In the genomic region with DNA sequence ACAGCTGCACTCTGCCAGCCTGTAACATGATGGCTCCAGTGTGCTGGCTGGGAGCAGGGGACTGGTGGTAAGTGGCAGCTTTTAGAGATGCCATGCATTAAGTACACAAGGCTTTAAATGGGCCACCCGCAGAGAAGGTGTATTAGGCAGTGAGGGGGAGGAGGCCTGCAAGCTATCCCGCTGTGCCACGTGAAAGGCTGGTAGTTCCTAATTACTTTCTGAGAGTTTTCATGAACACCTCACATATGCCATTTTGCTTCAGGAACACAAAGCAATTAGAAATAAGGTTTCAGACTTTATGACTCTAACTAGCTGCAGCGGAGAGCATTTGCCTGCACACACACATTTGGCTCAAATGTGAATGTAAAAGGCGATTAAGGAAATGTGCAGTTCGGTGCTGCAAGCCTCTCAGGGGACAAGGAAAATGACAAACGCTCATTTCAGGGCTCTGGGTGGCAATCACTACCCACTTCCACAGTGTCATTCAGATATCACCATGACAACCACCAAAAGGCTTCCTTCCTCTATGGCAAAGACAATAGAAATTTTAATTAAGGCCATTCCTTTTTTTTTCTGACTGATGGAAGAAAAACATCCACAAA, we compare ENCODE assay signal across 12 cellular contexts.
DNase-seq lines count a peak whose midpoint lies in the region; ATAC-seq and TF ChIP-seq lines count a peak whose summit lies in the region.
"Had no signal": no experiment of that assay in that cellular context is flagged by ENCODE, and none has a peak within 500 bp of the region (broad histone marks: within the 10 kb centered on the region; RNA-seq: fewer than 3 reads in every experiment).

No MANE protein-coding gene starts in this region.

- H3K36me3 Mint-ChIP-seq in glutamatergic neuron (ENCODE audit: unreplicated experiment), result no peaks in the 10 kb centered on the region

- H3K36me3 ChIP-seq in uterus, result no peaks in the 10 kb centered on the region

- no peak for TF ChIP-seq POLR2A in uterus (IDR thresholded peaks at IDR 0.05)

- no peak overlapping the region for H3K4me3 ChIP-seq in uterus

- H3K9me3 Mint-ChIP-seq in glutamatergic neuron (ENCODE audit: unreplicated experiment), result no peaks in the 10 kb centered on the region

- peak overlapping the region; percentile 21 for H3K4me3 Mint-ChIP-seq in glutamatergic neuron (ENCODE audit: unreplicated experiment)
- H3K4me3 Mint-ChIP-seq: T-helper 17 cell had no signal

- H3K9me3 ChIP-seq in uterus, result no peaks in the 10 kb centered on the region

- peaks cover 8% of the 10 kb centered on the region for H3K4me1 Mint-ChIP-seq in glutamatergic neuron (ENCODE audit: low read depth, unreplicated experiment)

- peaks cover 3% of the 10 kb centered on the region for H3K27me3 Mint-ChIP-seq in glutamatergic neuron (ENCODE audit: unreplicated experiment)
- H3K27me3 Mint-ChIP-seq: T-helper 17 cell had no signal

- H3K4me1 ChIP-seq in uterus, result no peaks in the 10 kb centered on the region

- in situ Hi-C loops in KBM-7 (cut with MboI; ENCODE audit: low pct_unique_long_range_greater_than_20kb, low sequenced_read_pairs), result no loop called here

- H3K27ac Mint-ChIP-seq in glutamatergic neuron (ENCODE audit: unreplicated experiment), result no peak overlapping the region
- H3K27ac Mint-ChIP-seq: T-helper 17 cell had no signal

- no peak overlapping the region for H3K27ac ChIP-seq in uterus

- no peak for TF ChIP-seq CTCF in glutamatergic neuron (IDR thresholded peaks at IDR 0.05; ENCODE audit: partially characterized antibody, unreplicated experiment)
- TF ChIP-seq CTCF in uterus (IDR thresholded peaks at IDR 0.05), result no peak

- no peaks in the 10 kb centered on the region for H3K27me3 ChIP-seq in uterus

- ATAC-seq in GM19463 (IDR thresholded peaks at IDR 0.05; ENCODE audit: unreplicated experiment), result no peak
- ATAC-seq: T-helper 17 cell had no signal

- DNase-seq in COR-L47 (lab: John Stamatoyannopoulos, UW) (peak; percentile 98), KBM-7 (peak; percentile 77), NCI-H510A treated with DMSO at 0.1 percent for 48 hours (lab: John Stamatoyannopoulos, UW) (peak; percentile 81), glutamatergic neuron (no peak), uterus (no peak), RKO (ENCODE audit: low spot score) (no peak), T-helper 9 cell (no peak)
- DNase-seq: activated T-cell treated with anti-CD3 and anti-CD28 coated beads, Interleukin-2, amount 50 U/mL, for 1 hour; foreskin melanocyte; NCI-H446 treated with DMSO at 0.1 percent for 48 hours; T-helper 17 cell had no signal

- intact Hi-C loops in uterus (cut with DNase I; ENCODE audit: low total_unique reads), result no loop called here

Comparison
In these comparisons a context has a peak if more than half of its experiments do, and no peak if none do; other contexts are left out.
1. DNase-seq: peak in COR-L47 (single experiment), KBM-7 (single experiment) and NCI-H510A treated with DMSO at 0.1 percent for 48 hours (single experiment); none in glutamatergic neuron (single experiment), uterus (0 of 2), RKO (single experiment) and T-helper 9 cell (single experiment).